In genomic region chr20:51423810-51424209, GRCh38 we compare ENCODE assay signal across 1 cellular context.
TF ChIP-seq lines count a peak whose summit lies in the region.

No MANE protein-coding gene starts in this region.

TF ChIP-seq in WTC11, 78 proteins besides CTCF, POLR2A, EP300 and RAD21 (continued from another document):
- TF ChIP-seq NR1H2 (CRISPR knock-in tag; IDR thresholded peaks at IDR 0.05) (no peak), OVOL2 (CRISPR knock-in tag; IDR thresholded peaks at IDR 0.05; ENCODE audit: borderline replicate concordance) (no peak), ZBTB43 (CRISPR knock-in tag; IDR thresholded peaks at IDR 0.05) (no peak), ELF4 (CRISPR knock-in tag; IDR thresholded peaks at IDR 0.05; ENCODE audit: low read depth) (no peak), FOXP4 (CRISPR knock-in tag; IDR thresholded peaks at IDR 0.05) (no peak), FOXK1 (CRISPR knock-in tag; IDR thresholded peaks at IDR 0.05) (no peak)
TF ChIP-seq in WTC11: peak in this region for 0.
